In the genomic region with DNA sequence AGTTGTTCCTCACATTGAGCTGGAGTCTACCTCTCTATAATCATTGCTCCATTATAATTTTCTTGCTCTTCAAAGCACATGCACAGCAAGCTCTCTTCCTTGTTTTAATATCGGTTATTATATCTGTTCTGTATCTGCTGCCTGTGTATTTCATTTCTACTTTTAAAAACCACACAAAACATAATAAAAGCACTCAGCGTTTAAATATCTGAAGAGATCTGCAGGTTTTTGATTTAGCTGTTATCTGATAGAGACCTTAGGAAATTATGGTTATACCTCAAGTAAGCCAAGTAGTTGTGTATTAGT, we compare ENCODE assay signal across 12 cellular contexts. TPM values are rescaled to one million over a fixed set of nuclear protein-coding genes. Genes with fewer than 3 reads are reported as not detected.
DNase-seq lines count a peak whose midpoint lies in the region; ATAC-seq and TF ChIP-seq lines count a peak whose summit lies in the region.
"Had no signal": no experiment of that assay in that cellular context is flagged by ENCODE, and none has a peak within 500 bp of the region (broad histone marks: within the 10 kb centered on the region; RNA-seq: fewer than 3 reads in every experiment).

No MANE protein-coding gene starts in this region.

- H3K79me2 ChIP-seq in Loucy (ENCODE audit: insufficient read depth, low read length) = no peaks in the 10 kb centered on the region

- no peaks in the 10 kb centered on the region for H3K9me3 ChIP-seq in Loucy (ENCODE audit: insufficient read depth, low read depth, low read length)
- H3K9me3 ChIP-seq: A549 had no signal

- H3K4me2 ChIP-seq in Loucy (ENCODE audit: low read depth, low read length, poor library complexity, severe bottlenecking) = no peak overlapping the region
- H3K4me2 ChIP-seq: A549 had no signal

- H3K27ac ChIP-seq in 22Rv1 = no peak overlapping the region
- H3K27ac ChIP-seq: A549, HL-60 had no signal

- H3K4me3 Mint-ChIP-seq in CD14-positive monocyte (no peak overlapping the region), glutamatergic neuron (ENCODE audit: unreplicated experiment) (no peak overlapping the region)
- H3K4me3 Mint-ChIP-seq: CD4-positive, CD25-positive, alpha-beta regulatory T cell had no signal

- no peaks in the 10 kb centered on the region for H3K4me1 ChIP-seq in Loucy (ENCODE audit: insufficient read depth, low read length, poor library complexity, severe bottlenecking)
- H3K4me1 ChIP-seq: A549 had no signal

- no peaks in the 10 kb centered on the region for H3K27me3 ChIP-seq in Loucy (ENCODE audit: insufficient read depth, low read length, poor library complexity, severe bottlenecking)

- no peak for ATAC-seq in HG03469 (IDR thresholded peaks at IDR 0.05; ENCODE audit: unreplicated experiment)
- no peak for ATAC-seq in GM21515 (IDR thresholded peaks at IDR 0.05; ENCODE audit: unreplicated experiment)
- ATAC-seq: A549 had no signal

- peaks cover 0 to 3% (median 0%) of the 10 kb centered on the region in 7 donors for H3K9me3 Mint-ChIP-seq in CD14-positive monocyte
- no peaks in the 10 kb centered on the region for H3K9me3 Mint-ChIP-seq in glutamatergic neuron (ENCODE audit: unreplicated experiment)
- H3K9me3 Mint-ChIP-seq: CD4-positive, CD25-positive, alpha-beta regulatory T cell had no signal

- H2AFZ ChIP-seq in Loucy (ENCODE audit: low read length) = no peak overlapping the region

- H3K36me3 Mint-ChIP-seq in CD14-positive monocyte (no peaks in the 10 kb centered on the region), glutamatergic neuron (ENCODE audit: unreplicated experiment) (no peaks in the 10 kb centered on the region)
- H3K36me3 Mint-ChIP-seq: CD4-positive, CD25-positive, alpha-beta regulatory T cell had no signal

- H3K4me1 Mint-ChIP-seq in CD14-positive monocyte (peaks cover 3% of the 10 kb centered on the region), glutamatergic neuron (ENCODE audit: low read depth, unreplicated experiment) (no peaks in the 10 kb centered on the region)
- H3K4me1 Mint-ChIP-seq: CD4-positive, CD25-positive, alpha-beta regulatory T cell had no signal

- H3K27me3 Mint-ChIP-seq in CD14-positive monocyte (ENCODE audit: low read depth in 3 of 3) (no peaks in the 10 kb centered on the region), glutamatergic neuron (ENCODE audit: unreplicated experiment) (no peaks in the 10 kb centered on the region)

- H3K9ac ChIP-seq in Loucy (ENCODE audit: low read depth, low read length, poor library complexity, severe bottlenecking) = no peak overlapping the region

- H3K27ac Mint-ChIP-seq in CD14-positive monocyte (no peak overlapping the region), glutamatergic neuron (ENCODE audit: unreplicated experiment) (no peak overlapping the region)
- H3K27ac Mint-ChIP-seq: CD4-positive, CD25-positive, alpha-beta regulatory T cell had no signal

- H4K20me1 ChIP-seq in Loucy (ENCODE audit: insufficient read depth, low read length, poor library complexity, severe bottlenecking) = no peaks in the 10 kb centered on the region

- H3K9me2 ChIP-seq in Loucy (replicated peaks; ENCODE audit: low read depth, low read length) = no peaks in the 10 kb centered on the region

- H3K36me3 ChIP-seq in Loucy (ENCODE audit: insufficient read depth, low read length) = no peaks in the 10 kb centered on the region

- DNase-seq in CD14-positive monocyte (ENCODE audit: low spot score) (no peak), glutamatergic neuron (no peak)
- no peak for DNase-seq in stimulated activated CD4-positive, alpha-beta T cell treated with anti-CD3 and anti-CD28 coated beads, Interleukin-1b, Interleukin-23, amount 100 ng/mL, for 48 hours
- DNase-seq: GF-D8 had no signal

- intact Hi-C loops in CD14-positive monocyte (cut with micrococcal nuclease) = no loop called here

- no peak overlapping the region for H3K4me3 ChIP-seq in Loucy (ENCODE audit: low read length, poor library complexity, severe bottlenecking)
- H3K4me3 ChIP-seq: A549 had no signal

- H3F3A ChIP-seq in Loucy (ENCODE audit: low read depth) = no peaks in the 10 kb centered on the region

- TF ChIP-seq CTCF in 22Rv1 (IDR thresholded peaks at IDR 0.05) (peak; percentile 52), CD14-positive monocyte (IDR thresholded peaks at IDR 0.05) (peak; percentile 41), Loucy (conservative IDR thresholded peaks at IDR 0.05; ENCODE audit: low read length) (peak; percentile 23; the same call in 1 of the 2 replicates), glutamatergic neuron (IDR thresholded peaks at IDR 0.05; ENCODE audit: partially characterized antibody, unreplicated experiment) (peak; percentile 36)

RNA-seq across cellular contexts. Expression of gene SERPINB7, which starts 49.0 kb away (rescaled TPM):
- polyA plus RNA-seq in CD14-positive monocyte = not detected
- total RNA-seq in glutamatergic neuron (ENCODE audit: unreplicated experiment) = not detected
- total RNA-seq: CD4-positive, CD25-positive, alpha-beta regulatory T cell; H1 had no signal
- polyA plus RNA-seq: CD4-positive, CD25-positive, alpha-beta regulatory T cell; H1 had no signal
